Comparison of ENCODE assay signal across 1 cellular context in the genomic region with DNA sequence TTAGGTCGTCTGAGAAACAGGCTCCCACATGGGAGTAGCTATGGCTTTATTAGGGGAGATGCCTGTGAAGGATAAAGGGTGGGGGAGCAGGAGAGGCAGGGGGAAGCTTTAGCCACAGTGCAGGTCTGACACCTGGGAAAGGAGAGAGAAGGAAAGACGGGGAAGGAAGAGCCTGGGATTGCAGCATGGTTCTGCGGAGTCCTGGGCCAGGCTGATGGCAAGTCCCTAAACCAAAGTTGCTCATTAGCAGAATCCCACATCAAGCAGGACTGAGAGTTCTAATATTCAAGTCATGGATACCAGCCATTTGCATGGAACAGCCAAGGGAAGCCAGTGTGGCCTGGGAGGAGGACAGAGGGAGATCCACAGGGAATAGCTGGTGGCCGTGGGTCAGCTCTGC.
TF ChIP-seq lines count a peak whose summit lies in the region.

No MANE protein-coding gene starts in this region.

TF ChIP-seq in HCT116, 20 proteins besides CTCF, POLR2A, EP300 and RAD21 (continued from another document):
- TF ChIP-seq, protein P1, sequence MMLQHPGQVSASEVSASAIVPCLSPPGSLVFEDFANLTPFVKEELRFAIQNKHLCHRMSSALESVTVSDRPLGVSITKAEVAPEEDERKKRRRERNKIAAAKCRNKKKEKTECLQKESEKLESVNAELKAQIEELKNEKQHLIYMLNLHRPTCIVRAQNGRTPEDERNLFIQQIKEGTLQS (IDR thresholded peaks at IDR 0.05), result no peak
- TF ChIP-seq SRF (IDR thresholded peaks at IDR 0.05; ENCODE audit: low read depth) (no peak), FOSL1 (IDR thresholded peaks at IDR 0.05; ENCODE audit: low read depth) (no peak), ZFX (IDR thresholded peaks at IDR 0.05) (no peak), EGR1 (IDR thresholded peaks at IDR 0.05; ENCODE audit: low read depth) (no peak), CEBPB (IDR thresholded peaks at IDR 0.05; ENCODE audit: low read depth) (no peak), EZH2 (IDR thresholded peaks at IDR 0.05) (no peak), YY1 (IDR thresholded peaks at IDR 0.05; ENCODE audit: extremely low read depth, insufficient replicate concordance, low read depth, low read length) (no peak), SP1 (IDR thresholded peaks at IDR 0.05; ENCODE audit: low read depth) (no peak), ZNF274 (IDR thresholded peaks at IDR 0.05; ENCODE audit: low read depth, low read length) (no peak), CBX3 (IDR thresholded peaks at IDR 0.05; ENCODE audit: low read depth) (no peak), SIN3A (IDR thresholded peaks at IDR 0.05; ENCODE audit: low read depth) (no peak), JUND (IDR thresholded peaks at IDR 0.05) (no peak), ELF1 (IDR thresholded peaks at IDR 0.05; ENCODE audit: borderline replicate concordance, low read depth) (no peak)
- TF ChIP-seq, protein P2, sequence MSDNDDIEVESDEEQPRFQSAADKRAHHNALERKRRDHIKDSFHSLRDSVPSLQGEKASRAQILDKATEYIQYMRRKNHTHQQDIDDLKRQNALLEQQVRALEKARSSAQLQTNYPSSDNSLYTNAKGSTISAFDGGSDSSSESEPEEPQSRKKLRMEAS (IDR thresholded peaks at IDR 0.05), result no peak
- TF ChIP-seq, protein P3, sequence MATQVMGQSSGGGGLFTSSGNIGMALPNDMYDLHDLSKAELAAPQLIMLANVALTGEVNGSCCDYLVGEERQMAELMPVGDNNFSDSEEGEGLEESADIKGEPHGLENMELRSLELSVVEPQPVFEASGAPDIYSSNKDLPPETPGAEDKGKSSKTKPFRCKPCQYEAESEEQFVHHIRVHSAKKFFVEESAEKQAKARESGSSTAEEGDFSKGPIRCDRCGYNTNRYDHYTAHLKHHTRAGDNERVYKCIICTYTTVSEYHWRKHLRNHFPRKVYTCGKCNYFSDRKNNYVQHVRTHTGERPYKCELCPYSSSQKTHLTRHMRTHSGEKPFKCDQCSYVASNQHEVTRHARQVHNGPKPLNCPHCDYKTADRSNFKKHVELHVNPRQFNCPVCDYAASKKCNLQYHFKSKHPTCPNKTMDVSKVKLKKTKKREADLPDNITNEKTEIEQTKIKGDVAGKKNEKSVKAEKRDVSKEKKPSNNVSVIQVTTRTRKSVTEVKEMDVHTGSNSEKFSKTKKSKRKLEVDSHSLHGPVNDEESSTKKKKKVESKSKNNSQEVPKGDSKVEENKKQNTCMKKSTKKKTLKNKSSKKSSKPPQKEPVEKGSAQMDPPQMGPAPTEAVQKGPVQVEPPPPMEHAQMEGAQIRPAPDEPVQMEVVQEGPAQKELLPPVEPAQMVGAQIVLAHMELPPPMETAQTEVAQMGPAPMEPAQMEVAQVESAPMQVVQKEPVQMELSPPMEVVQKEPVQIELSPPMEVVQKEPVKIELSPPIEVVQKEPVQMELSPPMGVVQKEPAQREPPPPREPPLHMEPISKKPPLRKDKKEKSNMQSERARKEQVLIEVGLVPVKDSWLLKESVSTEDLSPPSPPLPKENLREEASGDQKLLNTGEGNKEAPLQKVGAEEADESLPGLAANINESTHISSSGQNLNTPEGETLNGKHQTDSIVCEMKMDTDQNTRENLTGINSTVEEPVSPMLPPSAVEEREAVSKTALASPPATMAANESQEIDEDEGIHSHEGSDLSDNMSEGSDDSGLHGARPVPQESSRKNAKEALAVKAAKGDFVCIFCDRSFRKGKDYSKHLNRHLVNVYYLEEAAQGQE (IDR thresholded peaks at IDR 0.05; ENCODE audit: low read depth), result no peak
TF ChIP-seq in HCT116: peak in this region for 0.
